12 cellular contexts compared by ENCODE assay signal in genomic region chr22:46087336-46087690, GRCh38.
DNase-seq lines count a peak whose midpoint lies in the region; ATAC-seq, FAIRE-seq and TF ChIP-seq lines count a peak whose summit lies in the region.
"Had no signal": no experiment of that assay in that cellular context is flagged by ENCODE, and none has a peak within 500 bp of the region (broad histone marks: within the 10 kb centered on the region; RNA-seq: fewer than 3 reads in every experiment).

No MANE protein-coding gene starts in this region.

- in situ Hi-C loops in GM23248 (cut with MboI) = loop anchor here (10.0 kb wide), 1 partner anchor 83 kb away; no protein-coding TSS in a partner anchor

- H3K9me2 ChIP-seq in GM23248 (ENCODE audit: insufficient read depth) = no peaks in the 10 kb centered on the region

- H3K4me1 ChIP-seq in GM23248 (ENCODE audit: insufficient read depth) = peaks cover 67% of the 10 kb centered on the region
- peaks cover 100% of the 10 kb centered on the region for H3K4me1 ChIP-seq in body of pancreas

- peaks cover 100% of the 10 kb centered on the region for H3K79me2 ChIP-seq in GM23248 (ENCODE audit: insufficient read depth)

- H3K9me3 ChIP-seq in GM23248 (ENCODE audit: low read depth) (no peaks in the 10 kb centered on the region), body of pancreas (no peaks in the 10 kb centered on the region)

- H3K4me2 ChIP-seq in GM23248 (ENCODE audit: unreplicated experiment) = peak overlapping the region; percentile 96

- no peak for FAIRE-seq in GM19239 (lab: Jason Lieb, UNC)

- WGBS in GM23248 (ENCODE audit: low coverage in 1 of 2, low lambda C conversion rate in 2 of 2, missing lambda C conversion rate in 2 of 2), 2 experiments = 3% methylated on average over 12 to 14 of the region's 14 CpGs
- 58% methylated on average over 14 of the region's 14 CpGs; no CpG with 5 or more reads in 1 of the 2 donors for WGBS in body of pancreas, 2 donors

- DNase-seq in GM23248 = no peak
- DNase-seq in body of pancreas = no peak
- DNase-seq in substantia nigra (lab: John Stamatoyannopoulos, UW) = no peak
- DNase-seq in retina = no peak
- DNase-seq in NCI-H146 (lab: John Stamatoyannopoulos, UW) = no peak
- no peak for DNase-seq in GM19239 (ENCODE audit: insufficient read length, low spot score)
- DNase-seq: activated CD4-positive, alpha-beta T cell treated with anti-CD3 and anti-CD28 coated beads for 48 hours; H9; stimulated activated CD4-positive, alpha-beta T cell treated with anti-CD3 and anti-CD28 coated beads, Interleukin-1b, Interleukin-23, amount 100 ng/mL, for 48 hours; stimulated activated naive CD8-positive, alpha-beta T cell treated with anti-CD3 and anti-CD28 coated beads, Interleukin-15, amount 100 ng/mL, for 72 hours had no signal

- H3K36me3 ChIP-seq in GM23248 (ENCODE audit: low read depth) = peaks cover 49% of the 10 kb centered on the region
- H3K36me3 ChIP-seq in body of pancreas (replicated peaks in 1 of 2; ENCODE audit: insufficient read depth in 1 of 2, low read depth in 2 of 2) = no peaks in the 10 kb centered on the region

- no peak for TF ChIP-seq POLR2A in body of pancreas (IDR thresholded peaks at IDR 0.05)

- H3F3A ChIP-seq in GM23248 (ENCODE audit: insufficient read depth) = peaks cover 82% of the 10 kb centered on the region

- intact Hi-C loops in body of pancreas (cut with DNase I) = no loop called here

- peak overlapping the region; percentile 99 for H3K9ac ChIP-seq in GM23248

- H3K4me3 ChIP-seq in GM23248 (peak overlapping the region; percentile 97), body of pancreas (no peak overlapping the region)

- H2AFZ ChIP-seq in GM23248 = no peak overlapping the region

- peaks cover 3% of the 10 kb centered on the region; the same call in 1 of the 2 replicates for H4K20me1 ChIP-seq in GM23248 (ENCODE audit: insufficient read depth)

- ATAC-seq in body of pancreas = no peak
- ATAC-seq in GM19023 (IDR thresholded peaks at IDR 0.05; ENCODE audit: unreplicated experiment) = no peak

- no peaks in the 10 kb centered on the region for H3K27me3 ChIP-seq in GM23248 (replicated peaks; ENCODE audit: insufficient read depth)
- no peaks in the 10 kb centered on the region for H3K27me3 ChIP-seq in body of pancreas
- no peaks in the 10 kb centered on the region for H3K27me3 ChIP-seq in layer of hippocampus (ENCODE audit: control insufficient read depth, insufficient read depth, low read length)

- no peak for TF ChIP-seq CTCF in body of pancreas (IDR thresholded peaks at IDR 0.05)

- H3K27ac ChIP-seq in GM23248 (peak overlapping the region; percentile 99), body of pancreas (peak overlapping the region; percentile 87 to 99 (median 94)), layer of hippocampus (ENCODE audit: low read depth, low read length) (peak overlapping the region; percentile 96), substantia nigra (ENCODE audit: low read depth, low read length, poor library complexity, severe bottlenecking) (peak overlapping the region; percentile 99)
